8 cellular contexts compared by ENCODE assay signal in genomic region chr2:132416080-132416911, GRCh38. TPM values are rescaled to one million over a fixed set of nuclear protein-coding genes. Genes with fewer than 3 reads are reported as not detected.
DNase-seq lines count a peak whose midpoint lies in the region; ATAC-seq and TF ChIP-seq lines count a peak whose summit lies in the region.

TSS of gene GPR39 (plus strand) at chr2:132416805.

- ATAC-seq in GM21381 (IDR thresholded peaks at IDR 0.05; ENCODE audit: unreplicated experiment) (no peak), HG03196 (IDR thresholded peaks at IDR 0.05; ENCODE audit: unreplicated experiment) (no peak)

- peak within 1 kb of the TSS; percentile 90 for H3K4me2 ChIP-seq in osteoblast (ENCODE audit: insufficient read depth, low read length)

- no peak for TF ChIP-seq CTCF in osteoblast (IDR thresholded peaks at IDR 0.05; ENCODE audit: extremely low read depth, low read depth, low read length)

- H3K9me3 ChIP-seq in osteoblast (ENCODE audit: low read depth, low read length): no peaks in the 10 kb centered on the region

- peak within 1 kb of the TSS; percentile 79 for H3K4me3 ChIP-seq in osteoblast (ENCODE audit: insufficient read depth, low read length)

- H4K20me1 ChIP-seq in osteoblast (ENCODE audit: insufficient read depth, low read length): no peaks in the 10 kb centered on the region

- H3K27ac ChIP-seq in osteoblast (ENCODE audit: low read depth, low read length): peak within 1 kb of the TSS; percentile 74

- H3K36me3 ChIP-seq in osteoblast (ENCODE audit: insufficient read depth, low read length): no peaks in the 10 kb centered on the region

- H2AFZ ChIP-seq in osteoblast (ENCODE audit: low read length): peak within 1 kb of the TSS; percentile 89

- H3K79me2 ChIP-seq in osteoblast (ENCODE audit: insufficient read depth, low read length): peaks cover 3% of the 10 kb centered on the region

- peak; percentile 14 for DNase-seq in COLO829 (ENCODE audit: low spot score)
- peak; percentile 99 for DNase-seq in M059J (ENCODE audit: low read depth)
- DNase-seq in T1000 (lab: John Stamatoyannopoulos, UW): peak; percentile 93
- DNase-seq in head of caudate nucleus: peak in 41 of 42 donors; percentile 11 to 79 (median 45)
- peak; percentile 98 for DNase-seq in osteoblast (ENCODE audit: insufficient read length, low spot score, missing footprints)
- no peak for DNase-seq in NCI-H446 treated with DMSO at 0.1 percent for 48 hours (lab: John Stamatoyannopoulos, UW)

- intact Hi-C loops in head of caudate nucleus (cut with DNase I): loop anchor here (5.0 kb wide), 1 partner anchor 646 kb away; no protein-coding TSS in a partner anchor

- no peaks in the 10 kb centered on the region for H3K27me3 ChIP-seq in osteoblast (ENCODE audit: insufficient read depth, low read length)

- H3K4me1 ChIP-seq in osteoblast (ENCODE audit: insufficient read depth, low read length): peaks cover 24% of the 10 kb centered on the region

RNA-seq across cellular contexts. Expression of gene GPR39, which starts in this region (rescaled TPM):
- 8.2 and 10.7 TPM in 2 replicates for total RNA-seq in M059J (2014; rRNA removed; shearing (Covaris generic))
- 3.6 and 4.4 TPM in 2 replicates for total RNA-seq in osteoblast
